ENCODE assay signal across 1 cellular context in genomic region chr12:52383331-52383730, GRCh38.
TF ChIP-seq lines count a peak whose summit lies in the region.

No MANE protein-coding gene starts in this region.

TF ChIP-seq in H1, 55 proteins besides CTCF, POLR2A, EP300 and RAD21:
- TF ChIP-seq RNF2 (IDR thresholded peaks at IDR 0.05; ENCODE audit: borderline replicate concordance, low read depth, low read length, missing control alignments, poor library complexity, severe bottlenecking) (no peak), RBBP5 (IDR thresholded peaks at IDR 0.05; ENCODE audit: borderline replicate concordance, low read depth, low read length) (no peak), SP4 (IDR thresholded peaks at IDR 0.05; ENCODE audit: low read length) (no peak), HDAC6 (IDR thresholded peaks at IDR 0.05; ENCODE audit: low read depth, low read length) (no peak), GTF2F1 (IDR thresholded peaks at IDR 0.05; ENCODE audit: borderline replicate concordance, low read depth, low read length) (no peak), E2F6 (IDR thresholded peaks at IDR 0.05) (no peak), GABPA (IDR thresholded peaks at IDR 0.05; ENCODE audit: borderline replicate concordance, insufficient read depth, low read length) (no peak), SRF (IDR thresholded peaks at IDR 0.05; ENCODE audit: low read depth, low read length) (no peak), POU5F1 (IDR thresholded peaks at IDR 0.05; ENCODE audit: low read depth, low read length) (no peak)
TF ChIP-seq in H1: peak in this region for 0.
